18 cellular contexts compared by ENCODE assay signal in the genomic region with DNA sequence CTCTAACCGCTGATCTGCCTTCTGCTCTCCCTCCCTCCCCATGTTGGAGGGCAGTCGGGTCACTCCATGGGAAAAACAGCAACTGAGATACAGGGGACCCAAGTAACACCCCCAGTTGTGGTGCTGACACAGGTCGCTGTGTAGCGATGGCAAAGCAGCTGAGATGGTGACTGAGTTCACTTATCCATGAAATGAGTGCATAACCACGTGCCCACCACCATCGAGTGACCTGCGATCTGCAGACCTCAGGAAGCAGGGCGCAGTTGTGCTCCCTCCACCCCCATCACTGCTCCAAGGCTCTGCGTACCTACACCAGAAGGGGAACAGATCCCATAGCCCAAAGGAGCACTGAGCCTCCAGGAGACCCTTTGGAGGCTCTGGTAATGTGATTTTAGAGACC. TPM values are rescaled to one million over a fixed set of nuclear protein-coding genes. Genes with fewer than 3 reads are reported as not detected.
"Had no signal": no experiment of that assay in that cellular context is flagged by ENCODE, and none has a peak within 500 bp of the region (broad histone marks: within the 10 kb centered on the region; RNA-seq: fewer than 3 reads in every experiment).

No MANE protein-coding gene starts in this region.

- H3K9me3 ChIP-seq: adrenal gland, esophagus squamous epithelium, right lobe of liver, stomach had no signal

- ATAC-seq: activated naive CD4-positive, alpha-beta T cell treated with anti-CD3 and anti-CD28 coated beads, Interleukin-2, amount 50 U/mL, for 72 hours; activated T-cell treated with anti-CD3 and anti-CD28 coated beads, Interleukin-2, amount 50 U/mL, for 72 hours; natural killer cell treated with Interleukin-12 subunit alpha and Interleukin-12 subunit beta and Interleukin-15 and Interleukin-18, amount 100 ng/mL, for 72 hours; right lobe of liver; stimulated activated effector memory CD8-positive, alpha-beta T cell treated with anti-CD3 and anti-CD28 coated beads, Interleukin-12 subunit alpha, Interleukin-12 subunit beta, amount 100 ng/mL, for 72 hours had no signal

- H3K4me3 ChIP-seq: adrenal gland, cardiac muscle cell, esophagus squamous epithelium, right lobe of liver, stomach had no signal

- H3K27me3 ChIP-seq: adrenal gland, cardiac muscle cell, right lobe of liver had no signal

- H3K4me1 ChIP-seq: right lobe of liver had no signal

- DNase-seq: activated CD4-positive, alpha-beta T cell treated with anti-CD3 and anti-CD28 coated beads for 1 hour; activated CD8-positive, alpha-beta memory T cell treated with anti-CD3 and anti-CD28 coated beads for 24 hours; activated CD8-positive, alpha-beta memory T cell treated with anti-CD3 and anti-CD28 coated beads, Interleukin-2, amount 50 U/mL, for 48 hours; activated effector memory CD4-positive, alpha-beta T cell treated with anti-CD3 and anti-CD28 coated beads, Interleukin-2, amount 50 U/mL, for 16 hours; activated T-cell treated with anti-CD3 and anti-CD28 coated beads, Interleukin-2, amount 50 U/mL, for 72 hours; adrenal gland; effector CD8-positive, alpha-beta T cell; esophagus squamous epithelium; immature natural killer cell; right lobe of liver; stimulated activated CD4-positive, alpha-beta T cell treated with anti-CD3 and anti-CD28 coated beads, Interleukin-4, amount 100 ng/mL, for 24 hours; stomach; trophoblast cell had no signal

- H3K36me3 ChIP-seq: adrenal gland, cardiac muscle cell, esophagus squamous epithelium, right lobe of liver, stomach, WERI-Rb-1 had no signal

- H3K27ac ChIP-seq: cardiac muscle cell, right lobe of liver, WERI-Rb-1 had no signal

RNA-seq across cellular contexts. Expression of gene KCNN3, which starts 31.1 kb away (rescaled TPM):
- polyA plus RNA-seq: immature natural killer cell had no signal
